10 cellular contexts compared by ENCODE assay signal in genomic region chr9:92655896-92656536, GRCh38.
"Had no signal": no experiment of that assay in that cellular context is flagged by ENCODE, and none has a peak within 500 bp of the region (broad histone marks: within the 10 kb centered on the region; RNA-seq: fewer than 3 reads in every experiment).

No MANE protein-coding gene starts in this region.

- H3K4me3 ChIP-seq: ascending aorta, coronary artery, transverse colon had no signal

- H3K27ac ChIP-seq: ascending aorta, transverse colon had no signal

- ATAC-seq: naive thymus-derived CD8-positive, alpha-beta T cell; stimulated activated naive B cell treated with anti-CD40 and anti-IgM and Interleukin-4, amounts not matched to agents 10 μg/mL and 1 μg/mL and 100 μg/mL, for 72 hours had no signal

- DNase-seq: activated CD4-positive, alpha-beta T cell treated with anti-CD3 and anti-CD28 coated beads, Interleukin-2, amount 50 U/mL, for 1 hour; activated T-cell treated with anti-CD3 and anti-CD28 coated beads for 4 hours; effector CD8-positive, alpha-beta T cell; naive thymus-derived CD8-positive, alpha-beta T cell; stimulated activated CD4-positive, alpha-beta T cell treated with anti-CD3 and anti-CD28 coated beads, Interleukin-1b, Interleukin-23, amount 100 ng/mL, for 48 hours; stimulated activated naive B cell treated with anti-CD40 and anti-IgM and Interleukin-4, amounts not matched to agents 10 μg/mL and 1 μg/mL and 100 μg/mL, for 72 hours; T-helper 2 cell; transverse colon had no signal

- H3K4me1 ChIP-seq: transverse colon had no signal

- H3K27me3 ChIP-seq: ascending aorta, transverse colon had no signal

- H3K36me3 ChIP-seq: transverse colon had no signal

- H3K9me3 ChIP-seq: ascending aorta, transverse colon had no signal
